Comparison of ENCODE assay signal across 16 cellular contexts in genomic region chr16:80988756-80989155, GRCh38. TPM values are rescaled to one million over a fixed set of nuclear protein-coding genes. Genes with fewer than 3 reads are reported as not detected.
DNase-seq lines count a peak whose midpoint lies in the region; ATAC-seq and TF ChIP-seq lines count a peak whose summit lies in the region.
"Had no signal": no experiment of that assay in that cellular context is flagged by ENCODE, and none has a peak within 500 bp of the region (broad histone marks: within the 10 kb centered on the region; RNA-seq: fewer than 3 reads in every experiment).

No MANE protein-coding gene starts in this region.

- no peak overlapping the region for H3K4me3 ChIP-seq in SK-N-SH (ENCODE audit: low read depth in 2 of 2, low read length in 1 of 2)
- no peak overlapping the region for H3K4me3 ChIP-seq in OCI-LY7 (ENCODE audit: low read depth, low read length, poor library complexity, severe bottlenecking)
- H3K4me3 ChIP-seq: BLaER1 had no signal

- no peak for TF ChIP-seq EP300 in SK-N-SH (IDR thresholded peaks at IDR 0.05; ENCODE audit: borderline replicate concordance in 1 of 2, low read depth in 1 of 2, low read length in 1 of 2)

- H3K27ac ChIP-seq in SK-N-SH (ENCODE audit: low read depth in 2 of 2, low read length in 1 of 2) (no peak overlapping the region), OCI-LY7 (ENCODE audit: low read depth, low read length, poor library complexity, severe bottlenecking) (no peak overlapping the region)
- no peak overlapping the region for H3K27ac ChIP-seq in CD4-positive, alpha-beta T cell (ENCODE audit: low read depth, low read length)
- H3K27ac ChIP-seq: BLaER1 had no signal

- no peaks in the 10 kb centered on the region for H3K9me3 ChIP-seq in SK-N-SH
- no peaks in the 10 kb centered on the region for H3K9me3 ChIP-seq in CD4-positive, alpha-beta T cell (ENCODE audit: control insufficient read depth, low read length)
- H3K9me3 ChIP-seq in OCI-LY7 (ENCODE audit: low read length) = no peaks in the 10 kb centered on the region
- H3K9me3 ChIP-seq: BLaER1, Caco-2 had no signal

- H3K4me3 Mint-ChIP-seq in CD4-positive, alpha-beta T cell = no peak overlapping the region
- H3K4me3 Mint-ChIP-seq: CD8-positive, alpha-beta memory T cell had no signal

- TF ChIP-seq CTCF in SK-N-SH (IDR thresholded peaks at IDR 0.05) (no peak), OCI-LY7 (conservative IDR thresholded peaks at IDR 0.05; ENCODE audit: low read length) (no peak)
- TF ChIP-seq CTCF in CD4-positive, alpha-beta T cell (IDR thresholded peaks at IDR 0.05) = no peak

- H3K36me3 Mint-ChIP-seq in CD4-positive, alpha-beta T cell (ENCODE audit: low read depth) = peaks cover 49% of the 10 kb centered on the region

- no peaks in the 10 kb centered on the region for H3K27me3 Mint-ChIP-seq in CD4-positive, alpha-beta T cell
- H3K27me3 Mint-ChIP-seq: CD8-positive, alpha-beta memory T cell had no signal

- 78% methylated on average over 7 of the region's 7 CpGs for WGBS in SK-N-SH (ENCODE audit: low lambda C conversion rate)

- peaks cover 0 to 5% of the 10 kb centered on the region in 2 experiments for H3K36me3 ChIP-seq in SK-N-SH (replicated peaks in 1 of 2; ENCODE audit: control insufficient read depth in 1 of 2, insufficient read depth in 2 of 2, low read length in 1 of 2)
- H3K36me3 ChIP-seq in OCI-LY7 (ENCODE audit: insufficient read depth, low read length) = peaks cover 30% of the 10 kb centered on the region

- DNase-seq in SK-N-SH (no peak), OCI-LY7 (ENCODE audit: low spot score) (no peak), left lobe of liver (ENCODE audit: low spot score) (peak; percentile 56)
- DNase-seq in CD4-positive, alpha-beta T cell = no peak
- no peak for DNase-seq in stimulated activated CD8-positive, alpha-beta memory T cell treated with anti-CD3 and anti-CD28 coated beads, Interleukin-4, amount 100 ng/mL, for 48 hours
- DNase-seq: 8988T; Caco-2; CD8-positive, alpha-beta memory T cell; DMS153; DMS79; GDM1; H9 had no signal

- no peak overlapping the region for H3K9ac ChIP-seq in SK-N-SH
- H3K9ac ChIP-seq: BLaER1 had no signal

- peak overlapping the region; percentile 8 for H3K27ac Mint-ChIP-seq in CD4-positive, alpha-beta T cell

- H3F3A ChIP-seq in SK-N-SH (replicated peaks; ENCODE audit: insufficient read depth) = peaks cover 16% of the 10 kb centered on the region

- H3K9me2 ChIP-seq in SK-N-SH (no peaks in the 10 kb centered on the region), OCI-LY7 (ENCODE audit: insufficient read depth, low read length) (no peaks in the 10 kb centered on the region)

- intact Hi-C loops in CD4-positive, alpha-beta T cell (cut with DNase I, micrococcal nuclease) = no loop called here
- intact Hi-C loops in OCI-LY7 (cut with micrococcal nuclease; ENCODE audit: unreplicated experiment) = no loop called here

- H3K27me3 ChIP-seq in SK-N-SH (ENCODE audit: insufficient read depth) = no peaks in the 10 kb centered on the region
- no peaks in the 10 kb centered on the region for H3K27me3 ChIP-seq in CD4-positive, alpha-beta T cell (ENCODE audit: control insufficient read depth, insufficient read depth, low read length)
- H3K27me3 ChIP-seq: BLaER1 had no signal

- TF ChIP-seq RAD21 in SK-N-SH (IDR thresholded peaks at IDR 0.05; ENCODE audit: low read length) = 0 out of 2 replicates have a peak, but pooled peaks have one; percentile 5

- BruUV-seq in OCI-LY7 (replicated peaks; lab: Mats Ljungman, UMichigan) = TSS peak; percentile 24

- H3K9me3 Mint-ChIP-seq in CD4-positive, alpha-beta T cell = no peaks in the 10 kb centered on the region
- H3K9me3 Mint-ChIP-seq: CD8-positive, alpha-beta memory T cell; H9 had no signal

- H3K4me2 ChIP-seq in SK-N-SH (no peak overlapping the region), OCI-LY7 (ENCODE audit: low read length) (no peak overlapping the region)
- H3K4me2 ChIP-seq: BLaER1 had no signal

- H3K4me1 Mint-ChIP-seq in CD4-positive, alpha-beta T cell (ENCODE audit: low read depth) = peaks cover 48% of the 10 kb centered on the region

- POLR2A ChIA-PET in SK-N-SH (lab: Yijun Ruan, JAX) (no interaction called here), OCI-LY7 (lab: Charles Lee) (interaction anchor here (1.1 to 2.2 kb wide), 3 partner anchors 10 to 13 kb away, joined by 3 to 4 read pairs (median 4); no protein-coding TSS in a partner anchor)
- POLR2A ChIA-PET in CD4-positive, alpha-beta T cell (lab: Charles Lee) = interaction anchor here (1.4 kb wide), 1 partner anchor 18 kb away, joined by 6 read pairs; the partner anchor contains the start of genes CENPN and CMC2

- CTCF ChIA-PET in SK-N-SH (lab: Yijun Ruan, JAX) = interaction anchor here (0.7 to 3.1 kb wide), 4 partner anchors 14 to 377 kb away, joined by 3 to 24 read pairs (median 6); no protein-coding TSS in a partner anchor
- CTCF ChIA-PET in CD4-positive, alpha-beta T cell (lab: Charles Lee) = interaction anchor here (1.7 kb wide), 1 partner anchor 47 kb away, joined by 3 read pairs; the partner anchor contains the start of gene ATMIN
- CTCF ChIA-PET in OCI-LY7 (lab: Charles Lee; ENCODE audit: unreplicated experiment) = no interaction called here

- ATAC-seq in SK-N-SH treated with all-trans-retinoic acid at 6 μM for 48 hours (no peak), left lobe of liver (peak; percentile 61), GM18520 (IDR thresholded peaks at IDR 0.05; ENCODE audit: unreplicated experiment) (no peak), GM19455 (IDR thresholded peaks at IDR 0.05; ENCODE audit: unreplicated experiment) (no peak)
- no peak for ATAC-seq in CD4-positive, alpha-beta T cell (ENCODE audit: poor library complexity)

- H2AFZ ChIP-seq in SK-N-SH (ENCODE audit: low read depth) (no peak overlapping the region), OCI-LY7 (ENCODE audit: low read length) (no peak overlapping the region)

- H3K4me1 ChIP-seq in SK-N-SH (ENCODE audit: control insufficient read depth in 1 of 2, insufficient read depth in 2 of 2, low read depth in 1 of 2, low read length in 1 of 2) = peaks cover 2 to 13% of the 10 kb centered on the region in 2 experiments; a peak in 2 of 4 replicates
- no peaks in the 10 kb centered on the region for H3K4me1 ChIP-seq in OCI-LY7 (ENCODE audit: insufficient read depth, low read length, poor library complexity, severe bottlenecking)

- H3K79me2 ChIP-seq in SK-N-SH (ENCODE audit: insufficient read depth) = peaks cover 83% of the 10 kb centered on the region
- H3K79me2 ChIP-seq in OCI-LY7 (ENCODE audit: insufficient read depth, low read depth, low read length) = peaks cover 38% of the 10 kb centered on the region; the same call in 1 of the 2 replicates

- H4K20me1 ChIP-seq in SK-N-SH (ENCODE audit: insufficient read depth) = no peaks in the 10 kb centered on the region
- H4K20me1 ChIP-seq in OCI-LY7 (ENCODE audit: insufficient read depth, low read length) = peaks cover 4% of the 10 kb centered on the region; the same call in 1 of the 2 replicates

TF ChIP-seq in SK-N-SH, 30 proteins besides CTCF, POLR2A, EP300 and RAD21:
- TF ChIP-seq FOSL2 (IDR thresholded peaks at IDR 0.05; ENCODE audit: borderline replicate concordance, low read depth) (no peak), JUND (IDR thresholded peaks at IDR 0.05) (no peak), NRF1 (IDR thresholded peaks at IDR 0.05; ENCODE audit: low read depth, low read length) (no peak), FOXM1 (IDR thresholded peaks at IDR 0.05; ENCODE audit: low read depth) (no peak), SIN3A (IDR thresholded peaks at IDR 0.05; ENCODE audit: borderline replicate concordance, low read depth, low read length) (no peak)

TF ChIP-seq in SK-N-SH treated with all-trans-retinoic acid at 6 μM for 48 hours, 23 proteins besides CTCF, POLR2A, EP300 and RAD21 (continues in another document):
- TF ChIP-seq OSR1 (CRISPR knock-in tag; IDR thresholded peaks at IDR 0.05) (no peak), ZFP3 (CRISPR knock-in tag; IDR thresholded peaks at IDR 0.05) (no peak), ESRRG (CRISPR knock-in tag; IDR thresholded peaks at IDR 0.05) (no peak), CSRNP3 (CRISPR knock-in tag; IDR thresholded peaks at IDR 0.05) (no peak), RARB (CRISPR knock-in tag; IDR thresholded peaks at IDR 0.05) (no peak)

RNA-seq across cellular contexts. Expression of gene CMC2, which starts 17.9 kb away (rescaled TPM):
- 121 and 135 TPM in 2 replicates for polyA plus RNA-seq in SK-N-SH (2012; rRNA removed)
- 189 and 192 TPM in 2 replicates for polyA plus RNA-seq in SK-N-SH (2012; cell fraction: cytosol; rRNA removed)
- polyA plus RNA-seq in SK-N-SH (2012; cell fraction: nucleus; rRNA removed) = 30.0 and 38.6 TPM in 2 replicates
- 10 to 100 TPM; 67.7 to 68.8 TPM for total RNA-seq in CD4-positive, alpha-beta T cell
- total RNA-seq in OCI-LY7 (2014; rRNA removed; shearing (Covaris generic)) = 61.3 and 99.8 TPM in 2 replicates
- total RNA-seq in OCI-LY7 (2022) = 89.1 and 94.5 TPM in 2 replicates
- total RNA-seq in left lobe of liver = 36.8 TPM

RNA-seq across cellular contexts. Expression of gene CENPN, which starts 18.3 kb away (rescaled TPM):
- polyA plus RNA-seq in SK-N-SH (2012; rRNA removed) = 13.9 and 35.3 TPM in 2 replicates
- polyA plus RNA-seq in SK-N-SH (2012; cell fraction: cytosol; rRNA removed) = 27.0 and 56.3 TPM in 2 replicates
- 8.4 and 12.8 TPM in 2 replicates for polyA plus RNA-seq in SK-N-SH (2012; cell fraction: nucleus; rRNA removed)
- total RNA-seq in CD4-positive, alpha-beta T cell = 1 to 10 TPM; 8.7 to 9.7 TPM
- total RNA-seq in OCI-LY7 (2014; rRNA removed; shearing (Covaris generic)) = 52.4 and 97.3 TPM in 2 replicates
- total RNA-seq in OCI-LY7 (2022) = 51.8 and 58.8 TPM in 2 replicates
- 7.6 TPM for total RNA-seq in left lobe of liver

RNA-seq across cellular contexts. Expression of gene ATMIN, which starts 46.9 kb away (rescaled TPM):
- polyA plus RNA-seq in SK-N-SH (2012; rRNA removed) = 15.3 and 20.4 TPM in 2 replicates
- 21.8 and 22.6 TPM in 2 replicates for polyA plus RNA-seq in SK-N-SH (2012; cell fraction: cytosol; rRNA removed)
- polyA plus RNA-seq in SK-N-SH (2012; cell fraction: nucleus; rRNA removed) = 8.2 and 17.5 TPM in 2 replicates
- total RNA-seq in CD4-positive, alpha-beta T cell = 10 to 100 TPM; 29.9 to 31.7 TPM
- 13.6 and 15.0 TPM in 2 replicates for total RNA-seq in OCI-LY7 (2014; rRNA removed; shearing (Covaris generic))
- total RNA-seq in OCI-LY7 (2022) (23.7 and 26.1 TPM in 2 replicates), left lobe of liver (13.7 TPM)
